Comparison of ENCODE assay signal across 1 cellular context in the genomic region with DNA sequence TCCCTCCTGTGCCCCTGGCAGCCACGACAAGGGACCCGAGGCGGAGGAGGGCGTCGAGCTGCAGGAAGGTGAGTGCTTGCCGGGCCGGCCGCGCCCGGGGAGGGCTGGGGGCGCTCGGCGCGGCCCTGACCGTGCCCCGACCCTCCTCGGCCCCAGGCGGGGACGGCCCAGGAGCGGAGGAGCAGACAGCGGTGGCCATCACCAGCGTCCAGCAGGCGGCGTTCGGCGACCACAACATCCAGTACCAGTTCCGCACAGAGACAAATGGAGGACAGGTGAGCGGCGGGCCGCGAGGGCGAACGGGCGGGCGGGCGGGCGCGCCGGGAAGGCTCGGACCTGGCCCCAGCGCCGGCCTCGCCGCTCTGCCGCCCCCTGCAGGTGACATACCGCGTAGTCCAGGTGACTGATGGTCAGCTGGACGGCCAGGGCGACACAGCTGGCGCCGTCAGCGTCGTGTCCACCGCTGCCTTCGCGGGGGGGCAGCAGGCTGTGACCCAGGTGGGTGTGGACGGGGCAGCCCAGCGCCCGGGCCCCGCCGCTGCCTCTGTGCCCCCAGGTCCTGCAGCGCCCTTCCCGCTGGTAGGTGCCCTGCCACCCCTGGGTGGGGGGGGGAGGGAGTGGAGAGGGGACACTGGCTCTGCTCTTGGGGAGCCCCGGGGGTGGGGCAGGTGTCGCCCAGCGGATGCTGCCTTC.
TF ChIP-seq lines count a peak whose summit lies in the region.

No MANE protein-coding gene starts in this region.

TF ChIP-seq in HepG2, 621 proteins besides CTCF, POLR2A, EP300 and RAD21 (continued from another document and continues in another):
- TF ChIP-seq, protein P1, sequence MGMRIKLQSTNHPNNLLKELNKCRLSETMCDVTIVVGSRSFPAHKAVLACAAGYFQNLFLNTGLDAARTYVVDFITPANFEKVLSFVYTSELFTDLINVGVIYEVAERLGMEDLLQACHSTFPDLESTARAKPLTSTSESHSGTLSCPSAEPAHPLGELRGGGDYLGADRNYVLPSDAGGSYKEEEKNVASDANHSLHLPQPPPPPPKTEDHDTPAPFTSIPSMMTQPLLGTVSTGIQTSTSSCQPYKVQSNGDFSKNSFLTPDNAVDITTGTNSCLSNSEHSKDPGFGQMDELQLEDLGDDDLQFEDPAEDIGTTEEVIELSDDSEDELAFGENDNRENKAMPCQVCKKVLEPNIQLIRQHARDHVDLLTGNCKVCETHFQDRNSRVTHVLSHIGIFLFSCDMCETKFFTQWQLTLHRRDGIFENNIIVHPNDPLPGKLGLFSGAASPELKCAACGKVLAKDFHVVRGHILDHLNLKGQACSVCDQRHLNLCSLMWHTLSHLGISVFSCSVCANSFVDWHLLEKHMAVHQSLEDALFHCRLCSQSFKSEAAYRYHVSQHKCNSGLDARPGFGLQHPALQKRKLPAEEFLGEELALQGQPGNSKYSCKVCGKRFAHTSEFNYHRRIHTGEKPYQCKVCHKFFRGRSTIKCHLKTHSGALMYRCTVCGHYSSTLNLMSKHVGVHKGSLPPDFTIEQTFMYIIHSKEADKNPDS (CRISPR knock-in tag; IDR thresholded peaks at IDR 0.05), result no peak
- TF ChIP-seq NR2F2 (IDR thresholded peaks at IDR 0.05; ENCODE audit: borderline replicate concordance, low read depth) (no peak), POLR2AphosphoS5 (IDR thresholded peaks at IDR 0.05; ENCODE audit: low read depth, low read length) (peak; percentile 24; the same call in 1 of the 2 replicates), HNRNPUL1 (IDR thresholded peaks at IDR 0.05; ENCODE audit: low read depth, low read length) (no peak), TCF12 (IDR thresholded peaks at IDR 0.05) (no peak), TCF12 (CRISPR knock-in tag; IDR thresholded peaks at IDR 0.05) (0 out of 2 replicates have a peak, but pooled peaks have one; percentile 54), ZNF772 (CRISPR knock-in tag; IDR thresholded peaks at IDR 0.05) (0 out of 2 replicates have a peak, but pooled peaks have one; percentile 45), POGZ (CRISPR knock-in tag; IDR thresholded peaks at IDR 0.05) (0 out of 2 replicates have a peak, but pooled peaks have one; percentile 14), RNF2 (conservative IDR thresholded peaks at IDR 0.05; ENCODE audit: low read depth) (no peak), ZNF501 (CRISPR knock-in tag; IDR thresholded peaks at IDR 0.05) (peak; percentile 70; the same call in 1 of the 2 replicates), SOX13 (IDR thresholded peaks at IDR 0.05) (no peak), SOX13 (CRISPR knock-in tag; conservative IDR thresholded peaks at IDR 0.05 in 1 of 2, IDR thresholded peaks at IDR 0.05 in 1 of 2) (peak in 1 of 2 experiments; percentile 18; a peak in 1 of 4 replicates), ZNF747 (CRISPR knock-in tag; IDR thresholded peaks at IDR 0.05; ENCODE audit: borderline replicate concordance) (peak; percentile 67; the same call in 1 of the 2 replicates), LCORL (IDR thresholded peaks at IDR 0.05) (no peak), LCORL (CRISPR knock-in tag; IDR thresholded peaks at IDR 0.05) (peak; percentile 63; the same call in 1 of the 2 replicates), CHD4 (IDR thresholded peaks at IDR 0.05; ENCODE audit: borderline replicate concordance, low read length) (no peak), MXD4 (CRISPR knock-in tag; IDR thresholded peaks at IDR 0.05) (peak; percentile 69), RBFOX2 (IDR thresholded peaks at IDR 0.05; ENCODE audit: low read depth, low read length) (peak; percentile 78), MBNL3 (CRISPR knock-in tag; conservative IDR thresholded peaks at IDR 0.05) (no peak), RARA (CRISPR knock-in tag; IDR thresholded peaks at IDR 0.05) (peak; percentile 52), ZNF703 (CRISPR knock-in tag; IDR thresholded peaks at IDR 0.05; ENCODE audit: borderline replicate concordance) (no peak), ZNF790 (CRISPR knock-in tag; IDR thresholded peaks at IDR 0.05; ENCODE audit: borderline replicate concordance) (0 out of 2 replicates have a peak, but pooled peaks have one; percentile 24), SIN3A (IDR thresholded peaks at IDR 0.05; ENCODE audit: borderline replicate concordance, low read depth, low read length) (peak; percentile 82; the same call in 1 of the 2 replicates), BORCS8-MEF2B (CRISPR knock-in tag; IDR thresholded peaks at IDR 0.05) (0 out of 2 replicates have a peak, but pooled peaks have one; percentile 47), ZNF619 (CRISPR knock-in tag; IDR thresholded peaks at IDR 0.05) (0 out of 2 replicates have a peak, but pooled peaks have one; percentile 28), ZNF570 (CRISPR knock-in tag; IDR thresholded peaks at IDR 0.05; ENCODE audit: borderline replicate concordance) (no peak), ATF1 (CRISPR knock-in tag; IDR thresholded peaks at IDR 0.05) (no peak), ISX (CRISPR knock-in tag; conservative IDR thresholded peaks at IDR 0.05) (no peak), ZSCAN29 (CRISPR knock-in tag; conservative IDR thresholded peaks at IDR 0.05) (0 out of 2 replicates have a peak, but pooled peaks have one; percentile 36), HNF4A (CRISPR knock-in tag; IDR thresholded peaks at IDR 0.05) (peak; percentile 23; the same call in 1 of the 2 replicates), SKI (IDR thresholded peaks at IDR 0.05; ENCODE audit: partially characterized antibody) (peak; percentile 54), ZNF777 (CRISPR knock-in tag; IDR thresholded peaks at IDR 0.05) (peak; percentile 81), ZNF564 (CRISPR knock-in tag; IDR thresholded peaks at IDR 0.05) (peak; percentile 31; the same call in 1 of the 2 replicates), HOXA3 (CRISPR knock-in tag; IDR thresholded peaks at IDR 0.05) (peak; percentile 69), WIZ (CRISPR knock-in tag; IDR thresholded peaks at IDR 0.05) (no peak), MED1 (CRISPR knock-in tag; IDR thresholded peaks at IDR 0.05) (peak; percentile 63)
- TF ChIP-seq, protein P2, sequence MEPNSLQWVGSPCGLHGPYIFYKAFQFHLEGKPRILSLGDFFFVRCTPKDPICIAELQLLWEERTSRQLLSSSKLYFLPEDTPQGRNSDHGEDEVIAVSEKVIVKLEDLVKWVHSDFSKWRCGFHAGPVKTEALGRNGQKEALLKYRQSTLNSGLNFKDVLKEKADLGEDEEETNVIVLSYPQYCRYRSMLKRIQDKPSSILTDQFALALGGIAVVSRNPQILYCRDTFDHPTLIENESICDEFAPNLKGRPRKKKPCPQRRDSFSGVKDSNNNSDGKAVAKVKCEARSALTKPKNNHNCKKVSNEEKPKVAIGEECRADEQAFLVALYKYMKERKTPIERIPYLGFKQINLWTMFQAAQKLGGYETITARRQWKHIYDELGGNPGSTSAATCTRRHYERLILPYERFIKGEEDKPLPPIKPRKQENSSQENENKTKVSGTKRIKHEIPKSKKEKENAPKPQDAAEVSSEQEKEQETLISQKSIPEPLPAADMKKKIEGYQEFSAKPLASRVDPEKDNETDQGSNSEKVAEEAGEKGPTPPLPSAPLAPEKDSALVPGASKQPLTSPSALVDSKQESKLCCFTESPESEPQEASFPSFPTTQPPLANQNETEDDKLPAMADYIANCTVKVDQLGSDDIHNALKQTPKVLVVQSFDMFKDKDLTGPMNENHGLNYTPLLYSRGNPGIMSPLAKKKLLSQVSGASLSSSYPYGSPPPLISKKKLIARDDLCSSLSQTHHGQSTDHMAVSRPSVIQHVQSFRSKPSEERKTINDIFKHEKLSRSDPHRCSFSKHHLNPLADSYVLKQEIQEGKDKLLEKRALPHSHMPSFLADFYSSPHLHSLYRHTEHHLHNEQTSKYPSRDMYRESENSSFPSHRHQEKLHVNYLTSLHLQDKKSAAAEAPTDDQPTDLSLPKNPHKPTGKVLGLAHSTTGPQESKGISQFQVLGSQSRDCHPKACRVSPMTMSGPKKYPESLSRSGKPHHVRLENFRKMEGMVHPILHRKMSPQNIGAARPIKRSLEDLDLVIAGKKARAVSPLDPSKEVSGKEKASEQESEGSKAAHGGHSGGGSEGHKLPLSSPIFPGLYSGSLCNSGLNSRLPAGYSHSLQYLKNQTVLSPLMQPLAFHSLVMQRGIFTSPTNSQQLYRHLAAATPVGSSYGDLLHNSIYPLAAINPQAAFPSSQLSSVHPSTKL (CRISPR knock-in tag; IDR thresholded peaks at IDR 0.05), result peak; percentile 38; the same call in 1 of the 2 replicates
- TF ChIP-seq, protein P3, sequence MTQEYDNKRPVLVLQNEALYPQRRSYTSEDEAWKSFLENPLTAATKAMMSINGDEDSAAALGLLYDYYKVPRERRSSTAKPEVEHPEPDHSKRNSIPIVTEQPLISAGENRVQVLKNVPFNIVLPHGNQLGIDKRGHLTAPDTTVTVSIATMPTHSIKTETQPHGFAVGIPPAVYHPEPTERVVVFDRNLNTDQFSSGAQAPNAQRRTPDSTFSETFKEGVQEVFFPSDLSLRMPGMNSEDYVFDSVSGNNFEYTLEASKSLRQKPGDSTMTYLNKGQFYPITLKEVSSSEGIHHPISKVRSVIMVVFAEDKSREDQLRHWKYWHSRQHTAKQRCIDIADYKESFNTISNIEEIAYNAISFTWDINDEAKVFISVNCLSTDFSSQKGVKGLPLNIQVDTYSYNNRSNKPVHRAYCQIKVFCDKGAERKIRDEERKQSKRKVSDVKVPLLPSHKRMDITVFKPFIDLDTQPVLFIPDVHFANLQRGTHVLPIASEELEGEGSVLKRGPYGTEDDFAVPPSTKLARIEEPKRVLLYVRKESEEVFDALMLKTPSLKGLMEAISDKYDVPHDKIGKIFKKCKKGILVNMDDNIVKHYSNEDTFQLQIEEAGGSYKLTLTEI (CRISPR knock-in tag; conservative IDR thresholded peaks at IDR 0.05), result no peak
- TF ChIP-seq, protein P4, sequence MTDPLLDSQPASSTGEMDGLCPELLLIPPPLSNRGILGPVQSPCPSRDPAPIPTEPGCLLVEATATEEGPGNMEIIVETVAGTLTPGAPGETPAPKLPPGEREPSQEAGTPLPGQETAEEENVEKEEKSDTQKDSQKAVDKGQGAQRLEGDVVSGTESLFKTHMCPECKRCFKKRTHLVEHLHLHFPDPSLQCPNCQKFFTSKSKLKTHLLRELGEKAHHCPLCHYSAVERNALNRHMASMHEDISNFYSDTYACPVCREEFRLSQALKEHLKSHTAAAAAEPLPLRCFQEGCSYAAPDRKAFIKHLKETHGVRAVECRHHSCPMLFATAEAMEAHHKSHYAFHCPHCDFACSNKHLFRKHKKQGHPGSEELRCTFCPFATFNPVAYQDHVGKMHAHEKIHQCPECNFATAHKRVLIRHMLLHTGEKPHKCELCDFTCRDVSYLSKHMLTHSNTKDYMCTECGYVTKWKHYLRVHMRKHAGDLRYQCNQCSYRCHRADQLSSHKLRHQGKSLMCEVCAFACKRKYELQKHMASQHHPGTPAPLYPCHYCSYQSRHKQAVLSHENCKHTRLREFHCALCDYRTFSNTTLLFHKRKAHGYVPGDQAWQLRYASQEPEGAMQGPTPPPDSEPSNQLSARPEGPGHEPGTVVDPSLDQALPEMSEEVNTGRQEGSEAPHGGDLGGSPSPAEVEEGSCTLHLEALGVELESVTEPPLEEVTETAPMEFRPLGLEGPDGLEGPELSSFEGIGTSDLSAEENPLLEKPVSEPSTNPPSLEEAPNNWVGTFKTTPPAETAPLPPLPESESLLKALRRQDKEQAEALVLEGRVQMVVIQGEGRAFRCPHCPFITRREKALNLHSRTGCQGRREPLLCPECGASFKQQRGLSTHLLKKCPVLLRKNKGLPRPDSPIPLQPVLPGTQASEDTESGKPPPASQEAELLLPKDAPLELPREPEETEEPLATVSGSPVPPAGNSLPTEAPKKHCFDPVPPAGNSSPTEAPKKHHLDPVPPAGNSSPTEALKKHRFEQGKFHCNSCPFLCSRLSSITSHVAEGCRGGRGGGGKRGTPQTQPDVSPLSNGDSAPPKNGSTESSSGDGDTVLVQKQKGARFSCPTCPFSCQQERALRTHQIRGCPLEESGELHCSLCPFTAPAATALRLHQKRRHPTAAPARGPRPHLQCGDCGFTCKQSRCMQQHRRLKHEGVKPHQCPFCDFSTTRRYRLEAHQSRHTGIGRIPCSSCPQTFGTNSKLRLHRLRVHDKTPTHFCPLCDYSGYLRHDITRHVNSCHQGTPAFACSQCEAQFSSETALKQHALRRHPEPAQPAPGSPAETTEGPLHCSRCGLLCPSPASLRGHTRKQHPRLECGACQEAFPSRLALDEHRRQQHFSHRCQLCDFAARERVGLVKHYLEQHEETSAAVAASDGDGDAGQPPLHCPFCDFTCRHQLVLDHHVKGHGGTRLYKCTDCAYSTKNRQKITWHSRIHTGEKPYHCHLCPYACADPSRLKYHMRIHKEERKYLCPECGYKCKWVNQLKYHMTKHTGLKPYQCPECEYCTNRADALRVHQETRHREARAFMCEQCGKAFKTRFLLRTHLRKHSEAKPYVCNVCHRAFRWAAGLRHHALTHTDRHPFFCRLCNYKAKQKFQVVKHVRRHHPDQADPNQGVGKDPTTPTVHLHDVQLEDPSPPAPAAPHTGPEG (CRISPR knock-in tag; IDR thresholded peaks at IDR 0.05), result peak; percentile 95
- TF ChIP-seq, protein P5, sequence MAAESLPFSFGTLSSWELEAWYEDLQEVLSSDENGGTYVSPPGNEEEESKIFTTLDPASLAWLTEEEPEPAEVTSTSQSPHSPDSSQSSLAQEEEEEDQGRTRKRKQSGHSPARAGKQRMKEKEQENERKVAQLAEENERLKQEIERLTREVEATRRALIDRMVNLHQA (CRISPR knock-in tag; IDR thresholded peaks at IDR 0.05), result no peak
- TF ChIP-seq, protein P6, sequence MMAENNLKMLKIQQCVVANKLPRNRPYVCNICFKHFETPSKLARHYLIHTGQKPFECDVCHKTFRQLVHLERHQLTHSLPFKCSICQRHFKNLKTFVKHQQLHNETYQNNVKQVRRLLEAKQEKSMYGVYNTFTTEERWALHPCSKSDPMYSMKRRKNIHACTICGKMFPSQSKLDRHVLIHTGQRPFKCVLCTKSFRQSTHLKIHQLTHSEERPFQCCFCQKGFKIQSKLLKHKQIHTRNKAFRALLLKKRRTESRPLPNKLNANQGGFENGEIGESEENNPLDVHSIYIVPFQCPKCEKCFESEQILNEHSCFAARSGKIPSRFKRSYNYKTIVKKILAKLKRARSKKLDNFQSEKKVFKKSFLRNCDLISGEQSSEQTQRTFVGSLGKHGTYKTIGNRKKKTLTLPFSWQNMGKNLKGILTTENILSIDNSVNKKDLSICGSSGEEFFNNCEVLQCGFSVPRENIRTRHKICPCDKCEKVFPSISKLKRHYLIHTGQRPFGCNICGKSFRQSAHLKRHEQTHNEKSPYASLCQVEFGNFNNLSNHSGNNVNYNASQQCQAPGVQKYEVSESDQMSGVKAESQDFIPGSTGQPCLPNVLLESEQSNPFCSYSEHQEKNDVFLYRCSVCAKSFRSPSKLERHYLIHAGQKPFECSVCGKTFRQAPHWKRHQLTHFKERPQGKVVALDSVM (CRISPR knock-in tag; IDR thresholded peaks at IDR 0.05), result 0 out of 2 replicates have a peak, but pooled peaks have one; percentile 22
- TF ChIP-seq, protein P7, sequence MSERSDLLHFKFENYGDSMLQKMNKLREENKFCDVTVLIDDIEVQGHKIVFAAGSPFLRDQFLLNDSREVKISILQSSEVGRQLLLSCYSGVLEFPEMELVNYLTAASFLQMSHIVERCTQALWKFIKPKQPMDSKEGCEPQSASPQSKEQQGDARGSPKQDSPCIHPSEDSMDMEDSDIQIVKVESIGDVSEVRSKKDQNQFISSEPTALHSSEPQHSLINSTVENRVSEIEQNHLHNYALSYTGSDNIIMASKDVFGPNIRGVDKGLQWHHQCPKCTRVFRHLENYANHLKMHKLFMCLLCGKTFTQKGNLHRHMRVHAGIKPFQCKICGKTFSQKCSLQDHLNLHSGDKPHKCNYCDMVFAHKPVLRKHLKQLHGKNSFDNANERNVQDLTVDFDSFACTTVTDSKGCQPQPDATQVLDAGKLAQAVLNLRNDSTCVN (CRISPR knock-in tag; IDR thresholded peaks at IDR 0.05; ENCODE audit: borderline replicate concordance), result no peak
